In the genomic region with DNA sequence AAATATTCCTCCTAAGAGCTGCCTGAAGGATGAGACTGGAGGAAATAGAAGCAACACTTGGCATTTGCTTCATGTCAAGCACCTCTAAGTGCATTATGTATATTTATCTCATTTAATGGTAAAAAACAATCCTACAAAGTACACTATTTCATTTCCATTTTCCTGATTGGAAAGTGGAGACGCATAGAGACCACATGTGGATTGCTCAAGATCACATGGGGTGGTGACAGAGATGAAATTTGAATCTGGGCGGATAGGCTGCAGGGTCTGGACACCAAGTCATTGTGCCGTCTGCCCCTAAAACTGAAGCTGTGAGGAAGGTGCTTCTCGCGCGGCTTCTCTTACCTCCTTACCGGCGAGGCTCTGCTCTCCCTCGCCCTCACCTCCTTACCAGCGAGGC, we compare ENCODE assay signal across 1 cellular context.
TF ChIP-seq lines count a peak whose summit lies in the region.

No MANE protein-coding gene starts in this region.

TF ChIP-seq in GM23338, 12 proteins besides CTCF, POLR2A, EP300 and RAD21 (continued from another document):
- TF ChIP-seq, protein P1, sequence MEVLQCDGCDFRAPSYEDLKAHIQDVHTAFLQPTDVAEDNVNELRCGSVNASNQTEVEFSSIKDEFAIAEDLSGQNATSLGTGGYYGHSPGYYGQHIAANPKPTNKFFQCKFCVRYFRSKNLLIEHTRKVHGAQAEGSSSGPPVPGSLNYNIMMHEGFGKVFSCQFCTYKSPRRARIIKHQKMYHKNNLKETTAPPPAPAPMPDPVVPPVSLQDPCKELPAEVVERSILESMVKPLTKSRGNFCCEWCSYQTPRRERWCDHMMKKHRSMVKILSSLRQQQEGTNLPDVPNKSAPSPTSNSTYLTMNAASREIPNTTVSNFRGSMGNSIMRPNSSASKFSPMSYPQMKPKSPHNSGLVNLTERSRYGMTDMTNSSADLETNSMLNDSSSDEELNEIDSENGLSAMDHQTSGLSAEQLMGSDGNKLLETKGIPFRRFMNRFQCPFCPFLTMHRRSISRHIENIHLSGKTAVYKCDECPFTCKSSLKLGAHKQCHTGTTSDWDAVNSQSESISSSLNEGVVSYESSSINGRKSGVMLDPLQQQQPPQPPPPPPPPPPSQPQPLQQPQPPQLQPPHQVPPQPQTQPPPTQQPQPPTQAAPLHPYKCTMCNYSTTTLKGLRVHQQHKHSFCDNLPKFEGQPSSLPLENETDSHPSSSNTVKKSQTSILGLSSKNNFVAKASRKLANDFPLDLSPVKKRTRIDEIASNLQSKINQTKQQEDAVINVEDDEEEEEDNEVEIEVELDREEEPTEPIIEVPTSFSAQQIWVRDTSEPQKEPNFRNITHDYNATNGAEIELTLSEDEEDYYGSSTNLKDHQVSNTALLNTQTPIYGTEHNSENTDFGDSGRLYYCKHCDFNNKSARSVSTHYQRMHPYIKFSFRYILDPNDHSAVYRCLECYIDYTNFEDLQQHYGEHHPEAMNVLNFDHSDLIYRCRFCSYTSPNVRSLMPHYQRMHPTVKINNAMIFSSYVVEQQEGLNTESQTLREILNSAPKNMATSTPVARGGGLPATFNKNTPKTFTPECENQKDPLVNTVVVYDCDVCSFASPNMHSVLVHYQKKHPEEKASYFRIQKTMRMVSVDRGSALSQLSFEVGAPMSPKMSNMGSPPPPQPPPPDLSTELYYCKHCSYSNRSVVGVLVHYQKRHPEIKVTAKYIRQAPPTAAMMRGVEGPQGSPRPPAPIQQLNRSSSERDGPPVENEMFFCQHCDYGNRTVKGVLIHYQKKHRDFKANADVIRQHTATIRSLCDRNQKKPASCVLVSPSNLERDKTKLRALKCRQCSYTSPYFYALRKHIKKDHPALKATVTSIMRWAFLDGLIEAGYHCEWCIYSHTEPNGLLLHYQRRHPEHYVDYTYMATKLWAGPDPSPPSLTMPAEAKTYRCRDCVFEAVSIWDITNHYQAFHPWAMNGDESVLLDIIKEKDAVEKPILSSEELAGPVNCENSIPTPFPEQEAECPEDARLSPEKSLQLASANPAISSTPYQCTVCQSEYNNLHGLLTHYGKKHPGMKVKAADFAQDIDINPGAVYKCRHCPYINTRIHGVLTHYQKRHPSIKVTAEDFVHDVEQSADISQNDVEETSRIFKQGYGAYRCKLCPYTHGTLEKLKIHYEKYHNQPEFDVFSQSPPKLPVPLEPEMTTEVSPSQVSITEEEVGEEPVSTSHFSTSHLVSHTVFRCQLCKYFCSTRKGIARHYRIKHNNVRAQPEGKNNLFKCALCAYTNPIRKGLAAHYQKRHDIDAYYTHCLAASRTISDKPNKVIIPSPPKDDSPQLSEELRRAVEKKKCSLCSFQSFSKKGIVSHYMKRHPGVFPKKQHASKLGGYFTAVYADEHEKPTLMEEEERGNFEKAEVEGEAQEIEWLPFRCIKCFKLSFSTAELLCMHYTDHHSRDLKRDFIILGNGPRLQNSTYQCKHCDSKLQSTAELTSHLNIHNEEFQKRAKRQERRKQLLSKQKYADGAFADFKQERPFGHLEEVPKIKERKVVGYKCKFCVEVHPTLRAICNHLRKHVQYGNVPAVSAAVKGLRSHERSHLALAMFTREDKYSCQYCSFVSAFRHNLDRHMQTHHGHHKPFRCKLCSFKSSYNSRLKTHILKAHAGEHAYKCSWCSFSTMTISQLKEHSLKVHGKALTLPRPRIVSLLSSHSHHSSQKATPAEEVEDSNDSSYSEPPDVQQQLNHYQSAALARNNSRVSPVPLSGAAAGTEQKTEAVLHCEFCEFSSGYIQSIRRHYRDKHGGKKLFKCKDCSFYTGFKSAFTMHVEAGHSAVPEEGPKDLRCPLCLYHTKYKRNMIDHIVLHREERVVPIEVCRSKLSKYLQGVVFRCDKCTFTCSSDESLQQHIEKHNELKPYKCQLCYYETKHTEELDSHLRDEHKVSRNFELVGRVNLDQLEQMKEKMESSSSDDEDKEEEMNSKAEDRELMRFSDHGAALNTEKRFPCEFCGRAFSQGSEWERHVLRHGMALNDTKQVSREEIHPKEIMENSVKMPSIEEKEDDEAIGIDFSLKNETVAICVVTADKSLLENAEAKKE (CRISPR knock-in tag; IDR thresholded peaks at IDR 0.05): no peak
